1 cellular context compared by ENCODE assay signal in the genomic region with DNA sequence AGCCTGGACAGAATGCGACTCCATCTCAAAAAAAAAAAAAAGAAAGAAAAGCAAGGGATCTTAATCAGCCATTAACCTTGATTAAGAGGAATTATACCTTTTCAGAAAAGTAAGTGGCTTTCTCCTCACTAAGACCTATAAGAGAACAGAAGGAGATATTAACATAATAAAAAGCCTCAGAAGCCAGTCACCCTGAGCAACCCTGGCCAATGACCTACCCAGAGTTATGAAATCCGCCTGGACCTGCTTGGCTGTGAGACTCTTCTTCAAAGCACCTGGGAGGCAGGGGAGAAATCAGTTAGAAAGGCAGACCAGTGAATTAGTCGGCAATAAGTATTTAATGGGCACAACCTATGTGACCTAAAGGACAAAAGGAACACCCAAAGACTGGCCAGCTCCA.
TF ChIP-seq lines count a peak whose summit lies in the region.

No MANE protein-coding gene starts in this region.

TF ChIP-seq in GM23338, 12 proteins besides CTCF, POLR2A, EP300 and RAD21:
- TF ChIP-seq ZNF331 (CRISPR knock-in tag; IDR thresholded peaks at IDR 0.05; ENCODE audit: low read depth) = no peak
